Comparison of ENCODE assay signal across 12 cellular contexts in genomic region chr2:239443666-239444567, GRCh38. TPM values are rescaled to one million over a fixed set of nuclear protein-coding genes. Genes with fewer than 3 reads are reported as not detected.
DNase-seq lines count a peak whose midpoint lies in the region; ATAC-seq and TF ChIP-seq lines count a peak whose summit lies in the region.
"Had no signal": no experiment of that assay in that cellular context is flagged by ENCODE, and none has a peak within 500 bp of the region (broad histone marks: within the 10 kb centered on the region; RNA-seq: fewer than 3 reads in every experiment).

No MANE protein-coding gene starts in this region.

- intact Hi-C loops in sciatic nerve (cut with DNase I): no loop called here
- intact Hi-C loops in CD4-positive, alpha-beta T cell (cut with DNase I, micrococcal nuclease): no loop called here

- H3K9me3 ChIP-seq in RWPE2 (ENCODE audit: severe bottlenecking): no peaks in the 10 kb centered on the region
- H3K9me3 ChIP-seq in CD4-positive, alpha-beta T cell (ENCODE audit: control insufficient read depth, low read length): no peaks in the 10 kb centered on the region

- peaks cover 19% of the 10 kb centered on the region for H3K4me1 Mint-ChIP-seq in CD4-positive, alpha-beta T cell (ENCODE audit: low read depth)

- DNase-seq in GM03348 (ENCODE audit: low spot score) (peak; percentile 73), RWPE2 (ENCODE audit: low spot score) (peak; percentile 75), fibroblast of the aortic adventitia (ENCODE audit: low read depth) (peak; percentile 15), sciatic nerve (ENCODE audit: low spot score) (peak; percentile 57), H7 (no peak)
- DNase-seq in CD4-positive, alpha-beta T cell: no peak
- DNase-seq in activated naive CD4-positive, alpha-beta T cell treated with anti-CD3 and anti-CD28 coated beads, Interleukin-2, amount 50 U/mL, for 72 hours (ENCODE audit: low spot score in 2 of 2): no peak
- DNase-seq: activated T-cell treated with anti-CD3 and anti-CD28 coated beads, Interleukin-2, amount 50 U/mL, for 72 hours; cerebellar nuclear complex; heart left ventricle; NCI-H2227 treated with DMSO at 0.1 percent for 48 hours had no signal

- peak overlapping the region; percentile 59 for H3K27ac ChIP-seq in RWPE2 (ENCODE audit: poor library complexity, severe bottlenecking)
- H3K27ac ChIP-seq in CD4-positive, alpha-beta T cell (ENCODE audit: low read depth, low read length): no peak overlapping the region
- H3K27ac ChIP-seq: heart left ventricle had no signal

- TF ChIP-seq CTCF in RWPE2 (IDR thresholded peaks at IDR 0.05; ENCODE audit: poor library complexity, severe bottlenecking) (no peak), fibroblast of the aortic adventitia (IDR thresholded peaks at IDR 0.05; ENCODE audit: insufficient read depth, low read length) (no peak)
- no peak for TF ChIP-seq CTCF in CD4-positive, alpha-beta T cell (IDR thresholded peaks at IDR 0.05)

- H3K36me3 ChIP-seq in RWPE2 (ENCODE audit: low read depth): no peaks in the 10 kb centered on the region
- no peaks in the 10 kb centered on the region for H3K36me3 ChIP-seq in H7 (replicated peaks; ENCODE audit: control insufficient read depth, insufficient read depth, low read length)
- H3K36me3 ChIP-seq: heart left ventricle had no signal

- no peak overlapping the region for H3K4me3 ChIP-seq in RWPE2 (ENCODE audit: severe bottlenecking)
- H3K4me3 ChIP-seq in fibroblast of the aortic adventitia (ENCODE audit: low read depth, low read length): no peak overlapping the region
- no peak overlapping the region for H3K4me3 ChIP-seq in H7 (ENCODE audit: insufficient read depth, low read depth, low read length)
- H3K4me3 ChIP-seq: heart left ventricle had no signal

- no peaks in the 10 kb centered on the region for H3K36me3 Mint-ChIP-seq in CD4-positive, alpha-beta T cell (ENCODE audit: low read depth)
- no peaks in the 10 kb centered on the region for H3K36me3 Mint-ChIP-seq in activated naive CD4-positive, alpha-beta T cell treated with anti-CD3 and anti-CD28 coated beads, Interleukin-2, amount 50 U/mL, for 72 hours

- peaks cover 22% of the 10 kb centered on the region for H3K4me1 ChIP-seq in RWPE2 (ENCODE audit: insufficient read depth, poor library complexity, severe bottlenecking)

- CTCF ChIA-PET in CD4-positive, alpha-beta T cell (lab: Charles Lee): no interaction called here

- peak; percentile 87 for ATAC-seq in RWPE2 (ENCODE audit: low read depth)
- ATAC-seq in sciatic nerve: no peak
- no peak for ATAC-seq in CD4-positive, alpha-beta T cell (ENCODE audit: poor library complexity)
- no peak for ATAC-seq in activated naive CD4-positive, alpha-beta T cell treated with anti-CD3 and anti-CD28 coated beads, Interleukin-2, amount 50 U/mL, for 72 hours
- no peak for ATAC-seq in GM18873 (IDR thresholded peaks at IDR 0.05; ENCODE audit: low FRiP score, unreplicated experiment)
- ATAC-seq: activated T-cell treated with anti-CD3 and anti-CD28 coated beads, Interleukin-2, amount 50 U/mL, for 72 hours; heart left ventricle had no signal

- H3K9me3 Mint-ChIP-seq in CD4-positive, alpha-beta T cell: no peaks in the 10 kb centered on the region
- H3K9me3 Mint-ChIP-seq in activated naive CD4-positive, alpha-beta T cell treated with anti-CD3 and anti-CD28 coated beads, Interleukin-2, amount 50 U/mL, for 72 hours: no peaks in the 10 kb centered on the region
- H3K9me3 Mint-ChIP-seq: activated T-cell treated with anti-CD3 and anti-CD28 coated beads, Interleukin-2, amount 50 U/mL, for 72 hours had no signal

- POLR2A ChIA-PET in CD4-positive, alpha-beta T cell (lab: Charles Lee): no interaction called here

- H3K27me3 ChIP-seq in RWPE2 (ENCODE audit: insufficient read depth, poor library complexity, severe bottlenecking): no peaks in the 10 kb centered on the region
- peaks cover 15% of the 10 kb centered on the region for H3K27me3 ChIP-seq in CD4-positive, alpha-beta T cell (ENCODE audit: control insufficient read depth, insufficient read depth, low read length)
- H3K27me3 ChIP-seq in H7 (ENCODE audit: control insufficient read depth, insufficient read depth, low read length): no peaks in the 10 kb centered on the region

- no peak overlapping the region for H3K4me3 Mint-ChIP-seq in CD4-positive, alpha-beta T cell
- H3K4me3 Mint-ChIP-seq: activated T-cell treated with anti-CD3 and anti-CD28 coated beads, Interleukin-2, amount 50 U/mL, for 72 hours had no signal

- peaks cover 43% of the 10 kb centered on the region for H3K27me3 Mint-ChIP-seq in CD4-positive, alpha-beta T cell

- H3K27ac Mint-ChIP-seq in CD4-positive, alpha-beta T cell: no peak overlapping the region
- peak overlapping the region in 1 of 2 donors; percentile 44 for H3K27ac Mint-ChIP-seq in activated naive CD4-positive, alpha-beta T cell treated with anti-CD3 and anti-CD28 coated beads, Interleukin-2, amount 50 U/mL, for 72 hours
- H3K27ac Mint-ChIP-seq: activated T-cell treated with anti-CD3 and anti-CD28 coated beads, Interleukin-2, amount 50 U/mL, for 72 hours had no signal

RNA-seq across cellular contexts. Expression of gene HDAC4, which starts 43.1 kb away (rescaled TPM):
- total RNA-seq in fibroblast of the aortic adventitia (ENCODE audit: low replicate concordance) (17.4 and 28.3 TPM in 2 replicates), sciatic nerve (99.5 TPM)
- total RNA-seq in CD4-positive, alpha-beta T cell: 10 to 100 TPM; 45.3 to 49.2 TPM
- 10 to 100 TPM; 34.1 to 39.1 TPM for total RNA-seq in activated naive CD4-positive, alpha-beta T cell treated with anti-CD3 and anti-CD28 coated beads, Interleukin-2, amount 50 U/mL, for 72 hours
- 18.1 and 28.5 TPM in 2 replicates for total RNA-seq in H7 (2014; rRNA removed; shearing (Covaris generic))

Comparison
In these comparisons a context has a peak if more than half of its experiments do, and no peak if none do; other contexts are left out.
1. DNase-seq: peak in GM03348 (single experiment), RWPE2 (single experiment), fibroblast of the aortic adventitia (single experiment) and sciatic nerve (single experiment); none in CD4-positive, alpha-beta T cell (0 of 10), activated naive CD4-positive, alpha-beta T cell treated with anti-CD3 and anti-CD28 coated beads, Interleukin-2, amount 50 U/mL, for 72 hours (0 of 2) and H7 (single experiment).